2 cellular contexts compared by ENCODE assay signal in genomic region chr1:18132022-18132706, GRCh38.
TF ChIP-seq lines count a peak whose summit lies in the region.

No MANE protein-coding gene starts in this region.

TF ChIP-seq in GM12878, 131 proteins besides CTCF, POLR2A, EP300 and RAD21:
- peak; percentile 63 for TF ChIP-seq NR2C1 (IDR thresholded peaks at IDR 0.05)
- TF ChIP-seq ZBTB11 (CRISPR knock-in tag; IDR thresholded peaks at IDR 0.05): no peak
- TF ChIP-seq NR2F1 (conservative IDR thresholded peaks at IDR 0.05): 0 out of 2 replicates have a peak, but pooled peaks have one; percentile 37
- no peak for TF ChIP-seq ZNF274 (IDR thresholded peaks at IDR 0.05; ENCODE audit: insufficient read depth, insufficient read length)
- peak; percentile 59 for TF ChIP-seq NR2C2 (IDR thresholded peaks at IDR 0.05; ENCODE audit: borderline replicate concordance, control insufficient read depth, insufficient read length, low read depth)

TF ChIP-seq in liver, 16 proteins besides CTCF, POLR2A, EP300 and RAD21:
- TF ChIP-seq SP1 (IDR thresholded peaks at IDR 0.05) (no peak), RXRA (IDR thresholded peaks at IDR 0.05) (peak in 1 of 2 donors; percentile 44), HNF4A (conservative IDR thresholded peaks at IDR 0.05) (peak; percentile 28 to 32), NR2F2 (IDR thresholded peaks at IDR 0.05) (peak; percentile 93)
